ENCODE assay signal across 17 cellular contexts in the genomic region with DNA sequence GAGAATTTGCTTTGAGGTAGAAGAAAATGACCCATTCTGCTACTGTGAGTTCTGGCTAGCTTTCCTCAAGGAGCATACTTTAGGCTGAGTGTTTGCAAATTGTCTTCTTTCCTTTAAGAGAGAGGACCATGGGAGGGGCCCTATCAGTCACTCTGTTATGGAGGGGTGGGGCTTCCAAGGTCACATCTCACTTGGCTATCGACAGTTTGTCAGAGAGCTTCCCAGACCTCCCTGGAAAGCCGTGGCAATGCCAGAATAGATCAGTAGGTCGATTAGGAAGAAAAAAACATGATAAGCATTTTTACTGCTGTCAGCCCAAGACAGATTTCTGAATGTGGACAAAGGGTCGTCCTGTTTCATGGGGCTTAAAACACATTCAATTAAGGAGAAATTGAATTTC.
"Had no signal": no experiment of that assay in that cellular context is flagged by ENCODE, and none has a peak within 500 bp of the region (broad histone marks: within the 10 kb centered on the region; RNA-seq: fewer than 3 reads in every experiment).

No MANE protein-coding gene starts in this region.

- H3K36me3 ChIP-seq: cardiac muscle cell, left lung, prostate gland, right atrium auricular region, tibial nerve had no signal

- H3K4me1 ChIP-seq: left lung, prostate gland, right atrium auricular region had no signal

- H3K27ac ChIP-seq: cardiac muscle cell, left lung, prostate gland, right atrium auricular region, tibial nerve had no signal

- H3K4me3 ChIP-seq: cardiac muscle cell, left lung, prostate gland, right atrium auricular region, tibial nerve had no signal

- H3K9me3 ChIP-seq: left lung, prostate gland, right atrium auricular region, tibial nerve had no signal

- DNase-seq: activated B cell treated with CpG ODN at 0.5 μM for 24 hours; activated CD4-positive, alpha-beta memory T cell treated with anti-CD3 and anti-CD28 coated beads for 36 hours; activated CD4-positive, alpha-beta T cell treated with anti-CD3 and anti-CD28 coated beads for 4 hours; activated naive CD8-positive, alpha-beta T cell treated with anti-CD3 and anti-CD28 coated beads for 36 hours; activated T-cell treated with anti-CD3 and anti-CD28 coated beads for 4 hours; amniotic stem cell; dermis blood vessel endothelial cell; effector memory CD4-positive, alpha-beta T cell; left lung; mammary epithelial cell; naive B cell; stimulated activated naive CD8-positive, alpha-beta T cell treated with anti-CD3 and anti-CD28 coated beads, Interleukin-15, Interleukin-2, amounts not matched to agents 100 U/mL and 50 U/mL, for 24 hours; substantia nigra had no signal

- H3K27me3 ChIP-seq: cardiac muscle cell, left lung, right atrium auricular region, tibial nerve had no signal
